In the genomic region with DNA sequence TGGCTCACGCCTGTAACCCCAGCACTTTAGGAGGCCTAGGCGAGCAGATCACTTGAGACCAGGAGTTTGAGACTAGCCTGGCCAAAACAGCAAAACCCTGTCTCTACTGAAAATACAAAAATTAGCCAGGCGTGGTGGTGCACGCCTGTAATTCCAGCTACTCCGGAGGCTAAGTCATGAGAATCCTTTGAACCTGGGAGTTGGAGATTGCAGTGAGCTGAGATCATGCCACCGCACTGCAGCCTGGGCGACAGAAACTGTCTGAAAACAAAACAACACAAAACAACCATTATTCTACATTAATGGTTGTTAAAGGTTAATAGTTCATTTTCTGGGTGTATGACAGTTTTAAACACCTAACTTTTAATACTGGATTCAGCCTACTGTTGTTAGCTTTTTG, we compare ENCODE assay signal across 18 cellular contexts. TPM values are rescaled to one million over a fixed set of nuclear protein-coding genes. Genes with fewer than 3 reads are reported as not detected.
DNase-seq lines count a peak whose midpoint lies in the region; ATAC-seq and TF ChIP-seq lines count a peak whose summit lies in the region.
"Had no signal": no experiment of that assay in that cellular context is flagged by ENCODE, and none has a peak within 500 bp of the region (broad histone marks: within the 10 kb centered on the region; RNA-seq: fewer than 3 reads in every experiment).

No MANE protein-coding gene starts in this region.

- ATAC-seq in activated naive CD8-positive, alpha-beta T cell treated with anti-CD3 and anti-CD28 coated beads, Interleukin-2, amount 50 U/mL, for 24 hours, result no peak
- ATAC-seq in HG02759 (IDR thresholded peaks at IDR 0.05; ENCODE audit: unreplicated experiment) (no peak), GM21723 (IDR thresholded peaks at IDR 0.05; ENCODE audit: unreplicated experiment) (no peak)

- peak overlapping the region; percentile 94 for H3K4me2 ChIP-seq in Karpas-422 (ENCODE audit: low read depth, low read length, poor library complexity, severe bottlenecking)
- no peak overlapping the region for H3K4me2 ChIP-seq in smooth muscle cell

- H2AFZ ChIP-seq in Karpas-422 (ENCODE audit: low read length) (peak overlapping the region; percentile 69), smooth muscle cell (ENCODE audit: low read depth) (peak overlapping the region; percentile 98)

- H3K36me3 Mint-ChIP-seq in activated naive CD8-positive, alpha-beta T cell, result peaks cover 11% of the 10 kb centered on the region
- H3K36me3 Mint-ChIP-seq in activated naive CD8-positive, alpha-beta T cell treated with anti-CD3 and anti-CD28 coated beads for 36 hours, result peaks cover 17% of the 10 kb centered on the region
- H3K36me3 Mint-ChIP-seq in activated naive CD8-positive, alpha-beta T cell treated with anti-CD3 and anti-CD28 coated beads, Interleukin-2, amount 50 U/mL, for 24 hours (ENCODE audit: low read depth), result peaks cover 22% of the 10 kb centered on the region

- H3K36me3 ChIP-seq in Karpas-422 (ENCODE audit: insufficient read depth, low read length), result peaks cover 14% of the 10 kb centered on the region; the same call in 1 of the 2 replicates
- no peaks in the 10 kb centered on the region for H3K36me3 ChIP-seq in smooth muscle cell (ENCODE audit: low read depth)
- no peaks in the 10 kb centered on the region for H3K36me3 ChIP-seq in tibial artery
- H3K36me3 ChIP-seq: HAP-1 had no signal

- H3K4me3 ChIP-seq in Karpas-422 (ENCODE audit: low read length) (no peak overlapping the region), smooth muscle cell (no peak overlapping the region), tibial artery (no peak overlapping the region)

- H3K9me3 ChIP-seq in Karpas-422 (ENCODE audit: low read length), result no peaks in the 10 kb centered on the region
- no peaks in the 10 kb centered on the region for H3K9me3 ChIP-seq in smooth muscle cell (replicated peaks; ENCODE audit: low read depth)
- H3K9me3 ChIP-seq in tibial artery, result no peaks in the 10 kb centered on the region
- H3K9me3 ChIP-seq: HAP-1, MG63 had no signal

- H4K20me1 ChIP-seq in Karpas-422 (ENCODE audit: insufficient read depth, low read depth, low read length), result peaks cover 29% of the 10 kb centered on the region
- H4K20me1 ChIP-seq in smooth muscle cell (ENCODE audit: low read depth), result peaks cover 29% of the 10 kb centered on the region

- H3K9ac ChIP-seq in Karpas-422 (ENCODE audit: low read length), result no peak overlapping the region
- no peak overlapping the region for H3K9ac ChIP-seq in smooth muscle cell (ENCODE audit: low read depth)

- TF ChIP-seq CTCF in smooth muscle cell (IDR thresholded peaks at IDR 0.05; ENCODE audit: borderline replicate concordance, insufficient read depth, poor library complexity, severe bottlenecking), result no peak
- TF ChIP-seq CTCF in tibial artery (IDR thresholded peaks at IDR 0.05), result no peak

- no peaks in the 10 kb centered on the region for H3K27me3 Mint-ChIP-seq in activated naive CD8-positive, alpha-beta T cell
- H3K27me3 Mint-ChIP-seq in activated naive CD8-positive, alpha-beta T cell treated with anti-CD3 and anti-CD28 coated beads for 36 hours, result no peaks in the 10 kb centered on the region
- no peaks in the 10 kb centered on the region for H3K27me3 Mint-ChIP-seq in activated naive CD8-positive, alpha-beta T cell treated with anti-CD3 and anti-CD28 coated beads, Interleukin-2, amount 50 U/mL, for 24 hours

- WGBS in smooth muscle cell (ENCODE audit: low lambda C conversion rate), result 83% methylated on average over 7 of the region's 7 CpGs

- peaks cover 28% of the 10 kb centered on the region for H3K4me1 ChIP-seq in Karpas-422 (ENCODE audit: low read length)
- peaks cover 14% of the 10 kb centered on the region for H3K4me1 ChIP-seq in smooth muscle cell (ENCODE audit: low read depth)
- peaks cover 0 to 25% (median 11%) of the 10 kb centered on the region in 4 donors for H3K4me1 ChIP-seq in tibial artery

- H3K27ac Mint-ChIP-seq in activated naive CD8-positive, alpha-beta T cell, result peak overlapping the region; percentile 6
- no peak overlapping the region for H3K27ac Mint-ChIP-seq in activated naive CD8-positive, alpha-beta T cell treated with anti-CD3 and anti-CD28 coated beads for 36 hours
- no peak overlapping the region for H3K27ac Mint-ChIP-seq in activated naive CD8-positive, alpha-beta T cell treated with anti-CD3 and anti-CD28 coated beads, Interleukin-2, amount 50 U/mL, for 24 hours

- H3K27me3 ChIP-seq in Karpas-422 (ENCODE audit: low read length) (no peaks in the 10 kb centered on the region), smooth muscle cell (ENCODE audit: low read depth) (peaks cover 19% of the 10 kb centered on the region), tibial artery (no peaks in the 10 kb centered on the region)

- peak overlapping the region; percentile 10 for H3K4me3 Mint-ChIP-seq in activated naive CD8-positive, alpha-beta T cell
- H3K4me3 Mint-ChIP-seq in activated naive CD8-positive, alpha-beta T cell treated with anti-CD3 and anti-CD28 coated beads for 36 hours, result no peak overlapping the region
- peak overlapping the region; percentile 99 for H3K4me3 Mint-ChIP-seq in activated naive CD8-positive, alpha-beta T cell treated with anti-CD3 and anti-CD28 coated beads, Interleukin-2, amount 50 U/mL, for 24 hours

- H3K9me3 Mint-ChIP-seq in activated naive CD8-positive, alpha-beta T cell (ENCODE audit: low read depth), result no peaks in the 10 kb centered on the region
- no peaks in the 10 kb centered on the region for H3K9me3 Mint-ChIP-seq in activated naive CD8-positive, alpha-beta T cell treated with anti-CD3 and anti-CD28 coated beads for 36 hours
- H3K9me3 Mint-ChIP-seq in activated naive CD8-positive, alpha-beta T cell treated with anti-CD3 and anti-CD28 coated beads, Interleukin-2, amount 50 U/mL, for 24 hours, result no peaks in the 10 kb centered on the region

- H3K27ac ChIP-seq in Karpas-422 (ENCODE audit: low read length) (no peak overlapping the region), smooth muscle cell (ENCODE audit: low read depth) (no peak overlapping the region), tibial artery (no peak overlapping the region)

- intact Hi-C loops in tibial artery (cut with DNase I; ENCODE audit: low total_unique reads), result no loop called here

- peaks cover 24% of the 10 kb centered on the region for H3K4me1 Mint-ChIP-seq in activated naive CD8-positive, alpha-beta T cell (ENCODE audit: low read depth)
- H3K4me1 Mint-ChIP-seq in activated naive CD8-positive, alpha-beta T cell treated with anti-CD3 and anti-CD28 coated beads for 36 hours, result peaks cover 15% of the 10 kb centered on the region
- peaks cover 27% of the 10 kb centered on the region for H3K4me1 Mint-ChIP-seq in activated naive CD8-positive, alpha-beta T cell treated with anti-CD3 and anti-CD28 coated beads, Interleukin-2, amount 50 U/mL, for 24 hours

- H3F3A ChIP-seq in smooth muscle cell (ENCODE audit: low read depth), result no peaks in the 10 kb centered on the region

- no peaks in the 10 kb centered on the region for H3K9me2 ChIP-seq in Karpas-422 (replicated peaks; ENCODE audit: insufficient read depth, low read length)

- DNase-seq in activated naive CD8-positive, alpha-beta T cell treated with anti-CD3 and anti-CD28 coated beads for 36 hours, result no peak
- DNase-seq in Karpas-422 (no peak), smooth muscle cell (lab: John Stamatoyannopoulos, UW; ENCODE audit: unreplicated experiment) (no peak), tibial artery (no peak)
- DNase-seq in activated naive CD8-positive, alpha-beta T cell treated with anti-CD3 and anti-CD28 coated beads, Interleukin-2, amount 50 U/mL, for 24 hours, result no peak
- DNase-seq: C1 segment of cervical spinal cord, DMS153, EL, MG63, NCI-H1092, NCI-H146, NCI-H2227 treated with DMSO at 0.1 percent for 48 hours, NCI-H526 treated with DMSO at 0.1 percent for 48 hours, RPMI8226 had no signal

- peaks cover 35% of the 10 kb centered on the region for H3K79me2 ChIP-seq in Karpas-422 (ENCODE audit: low read length)
- H3K79me2 ChIP-seq in smooth muscle cell (ENCODE audit: low read depth), result peaks cover 29% of the 10 kb centered on the region

RNA-seq across cellular contexts. Expression of a gene that starts 1.6 kb away (rescaled TPM):
- 10 to 100 TPM; 68.2 to 68.5 TPM for total RNA-seq in activated naive CD8-positive, alpha-beta T cell treated with anti-CD3 and anti-CD28 coated beads for 36 hours
- 66.8 and 102 TPM in 2 replicates for total RNA-seq in Karpas-422 (2014; rRNA removed; shearing (Covaris generic); ENCODE audit: low replicate concordance)
- 45.3 and 80.2 TPM in 2 replicates for total RNA-seq in smooth muscle cell
- 29.8 and 31.2 TPM in 2 replicates for polyA plus RNA-seq in smooth muscle cell
